In genomic region chr12:117162167-117162539, GRCh38 we compare ENCODE assay signal across 16 cellular contexts. TPM values are rescaled to one million over a fixed set of nuclear protein-coding genes. Genes with fewer than 3 reads are reported as not detected.
A peak's percentile ranks its signal among the peaks of the same experiment; 100 is the strongest.
DNase-seq lines count a peak whose midpoint lies in the region; TF ChIP-seq lines count a peak whose summit lies in the region.
"Had no signal": no experiment of that assay in that cellular context is flagged by ENCODE, and none has a peak within 500 bp of the region (broad histone marks: within the 10 kb centered on the region; RNA-seq: fewer than 3 reads in every experiment).

No MANE protein-coding gene starts in this region.

- peak overlapping the region; percentile 97 for H3K27ac ChIP-seq in MM.1S (ENCODE audit: low read length)
- H3K27ac ChIP-seq: BLaER1, HL-60 had no signal

- no peaks in the 10 kb centered on the region for H3K27me3 ChIP-seq in MM.1S (replicated peaks; ENCODE audit: insufficient read depth, low read length)
- H3K27me3 ChIP-seq: BLaER1 had no signal

- H3K27ac Mint-ChIP-seq in activated T-cell treated with anti-CD3 and anti-CD28 coated beads, Interleukin-2, amount 50 U/mL, for 24 hours: peak overlapping the region; percentile 39
- H3K27ac Mint-ChIP-seq in mesothelial cell of epicardium: peak overlapping the region; percentile 60

- H3K36me3 Mint-ChIP-seq in activated T-cell treated with anti-CD3 and anti-CD28 coated beads, Interleukin-2, amount 50 U/mL, for 24 hours (ENCODE audit: low read depth): peaks cover 97% of the 10 kb centered on the region
- H3K36me3 Mint-ChIP-seq in mesothelial cell of epicardium: peaks cover 50% of the 10 kb centered on the region

- no peaks in the 10 kb centered on the region for H3K4me1 Mint-ChIP-seq in activated T-cell treated with anti-CD3 and anti-CD28 coated beads, Interleukin-2, amount 50 U/mL, for 24 hours (ENCODE audit: low read depth)
- H3K4me1 Mint-ChIP-seq in mesothelial cell of epicardium: peaks cover 12% of the 10 kb centered on the region

- H3K36me3 ChIP-seq in MM.1S (replicated peaks; ENCODE audit: insufficient read depth, low read length): no peaks in the 10 kb centered on the region

- TF ChIP-seq CTCF in MM.1S (IDR thresholded peaks at IDR 0.05; ENCODE audit: low read length) (no peak), mesothelial cell of epicardium (IDR thresholded peaks at IDR 0.05; ENCODE audit: unreplicated experiment) (no peak)

- H3K9ac ChIP-seq in MM.1S (ENCODE audit: low read length): peak overlapping the region; percentile 65
- H3K9ac ChIP-seq: BLaER1 had no signal

- no peak overlapping the region for H3K4me3 Mint-ChIP-seq in activated T-cell treated with anti-CD3 and anti-CD28 coated beads, Interleukin-2, amount 50 U/mL, for 24 hours
- no peak overlapping the region for H3K4me3 Mint-ChIP-seq in mesothelial cell of epicardium
- H3K4me3 Mint-ChIP-seq: CD4-positive, CD25-positive, alpha-beta regulatory T cell had no signal

- H3K27me3 Mint-ChIP-seq in activated T-cell treated with anti-CD3 and anti-CD28 coated beads, Interleukin-2, amount 50 U/mL, for 24 hours: no peaks in the 10 kb centered on the region
- H3K27me3 Mint-ChIP-seq in mesothelial cell of epicardium (ENCODE audit: low read depth): no peaks in the 10 kb centered on the region
- H3K27me3 Mint-ChIP-seq: CD4-positive, CD25-positive, alpha-beta regulatory T cell had no signal

- H3K79me2 ChIP-seq in MM.1S (ENCODE audit: low read length): peaks cover 18% of the 10 kb centered on the region

- no peaks in the 10 kb centered on the region for H3K9me3 ChIP-seq in MM.1S (replicated peaks; ENCODE audit: insufficient read depth, low read length)
- H3K9me3 ChIP-seq: BLaER1 had no signal

- no peaks in the 10 kb centered on the region for H3K9me2 ChIP-seq in MM.1S (replicated peaks; ENCODE audit: insufficient read depth, low read length)

- peaks cover 26% of the 10 kb centered on the region for H3F3A ChIP-seq in MM.1S (ENCODE audit: insufficient read depth, low read length)

- peak overlapping the region; percentile 40; the same call in 1 of the 2 replicates for H3K4me3 ChIP-seq in MM.1S (ENCODE audit: low read length)
- H3K4me3 ChIP-seq: BLaER1 had no signal

- H2AFZ ChIP-seq in MM.1S (ENCODE audit: low read length): no peak overlapping the region

- no peaks in the 10 kb centered on the region for H3K9me3 Mint-ChIP-seq in activated T-cell treated with anti-CD3 and anti-CD28 coated beads, Interleukin-2, amount 50 U/mL, for 24 hours
- H3K9me3 Mint-ChIP-seq in mesothelial cell of epicardium: no peaks in the 10 kb centered on the region
- H3K9me3 Mint-ChIP-seq: CD4-positive, CD25-positive, alpha-beta regulatory T cell had no signal

- peaks cover 38% of the 10 kb centered on the region for H3K4me1 ChIP-seq in MM.1S (ENCODE audit: low read length)
- H3K4me1 ChIP-seq: BLaER1 had no signal

- H3K4me2 ChIP-seq in MM.1S (ENCODE audit: low read depth, low read length): peak overlapping the region; percentile 66
- H3K4me2 ChIP-seq: BLaER1 had no signal

- DNase-seq in activated T-cell treated with anti-CD3 and anti-CD28 coated beads, Interleukin-2, amount 50 U/mL, for 24 hours: no peak
- no peak for DNase-seq in activated T-cell treated with anti-CD3 and anti-CD28 coated beads, Interleukin-2, amount 50 U/mL, for 1 hour
- DNase-seq in MM.1S: no peak
- DNase-seq in mesothelial cell of epicardium (ENCODE audit: low spot score in 2 of 2, unreplicated experiment in 2 of 2): peak in 1 of 2 experiments; percentile 30
- no peak for DNase-seq in KG1 (lab: John Stamatoyannopoulos, UW)
- no peak for DNase-seq in NCI-H2227 (lab: John Stamatoyannopoulos, UW; ENCODE audit: unreplicated experiment)
- no peak for DNase-seq in NCI-H82 treated with DMSO at 0.1 percent for 48 hours (lab: John Stamatoyannopoulos, UW; ENCODE audit: unreplicated experiment)
- DNase-seq: CD4-positive, CD25-positive, alpha-beta regulatory T cell; NCI-H1105 treated with DMSO at 0.1 percent for 48 hours; NCI-H2029; NCI-H446 treated with DMSO at 0.1 percent for 48 hours; NCI-H526; Right ventricle myocardium superior; RPMI8226 had no signal

- H4K20me1 ChIP-seq in MM.1S (ENCODE audit: insufficient read depth, low read length): no peaks in the 10 kb centered on the region

RNA-seq across cellular contexts. Expression of gene FBXO21, which starts 28.1 kb away (rescaled TPM):
- total RNA-seq in mesothelial cell of epicardium: 57.5 to 65.3 TPM (median 60.5 TPM) in 3 replicates
